ENCODE assay signal across 27 cellular contexts in genomic region chr3:160660899-160661298, GRCh38. TPM values are rescaled to one million over a fixed set of nuclear protein-coding genes. Genes with fewer than 3 reads are reported as not detected.
"Had no signal": no experiment of that assay in that cellular context is flagged by ENCODE, and none has a peak within 500 bp of the region (broad histone marks: within the 10 kb centered on the region; RNA-seq: fewer than 3 reads in every experiment).

No MANE protein-coding gene starts in this region.

- H3K4me3 Mint-ChIP-seq: naive thymus-derived CD4-positive, alpha-beta T cell had no signal

- H3K27ac ChIP-seq: coronary artery, heart left ventricle, pancreas, suprapubic skin, thyroid gland, upper lobe of left lung, uterus had no signal

- H3K9me3 ChIP-seq: pancreas, suprapubic skin, thyroid gland, upper lobe of left lung, uterus had no signal

- H3K27ac Mint-ChIP-seq: naive thymus-derived CD4-positive, alpha-beta T cell; progenitor cell of endocrine pancreas had no signal

- DNase-seq: effector CD4-positive, alpha-beta T cell; heart left ventricle; hippocampal formation; left colon; naive thymus-derived CD4-positive, alpha-beta T cell; nephron progenitor cell; occipital lobe; pancreas; right cardiac atrium; small intestine; stimulated activated CD4-positive, alpha-beta T cell treated with anti-CD3 and anti-CD28 coated beads, Interleukin-12 subunit alpha, Interleukin-12 subunit beta, amount 100 ng/mL, for 4 hours; stimulated activated CD4-positive, alpha-beta T cell treated with anti-CD3 and anti-CD28 coated beads, Interleukin-2, amount 100 ng/mL, for 48 hours; stimulated activated naive CD4-positive, alpha-beta T cell treated with Interleukin-2 at 50 U/mL for 16 hours; thyroid gland; upper lobe of left lung; uterus had no signal

- H3K4me1 ChIP-seq: heart left ventricle, pancreas, suprapubic skin, thyroid gland, upper lobe of left lung, uterus had no signal

- H3K36me3 Mint-ChIP-seq: naive thymus-derived CD4-positive, alpha-beta T cell had no signal

- H3K27me3 Mint-ChIP-seq: progenitor cell of endocrine pancreas had no signal

- H3K36me3 ChIP-seq: heart left ventricle, pancreas, suprapubic skin, thyroid gland, upper lobe of left lung, uterus had no signal

- H3K27me3 ChIP-seq: heart left ventricle, pancreas, suprapubic skin, thyroid gland, upper lobe of left lung, uterus had no signal

- H3K4me3 ChIP-seq: coronary artery, heart left ventricle, pancreas, suprapubic skin, thyroid gland, upper lobe of left lung, uterus had no signal

- ATAC-seq: esophagus mucosa; heart left ventricle; left colon; naive thymus-derived CD4-positive, alpha-beta T cell; pancreas; right cardiac atrium had no signal

- FAIRE-seq: pancreas had no signal

RNA-seq across cellular contexts. Expression of gene ARL14, which starts 16.1 kb away (rescaled TPM):
- total RNA-seq: dermis microvascular lymphatic vessel endothelial cell; fibroblast of lung; frontal cortex; glomerular endothelial cell; heart left ventricle; lung microvascular endothelial cell; mesenteric fat pad; mononuclear cell; naive thymus-derived CD4-positive, alpha-beta T cell; occipital lobe; right cardiac atrium; suprapubic skin; thyroid gland; upper lobe of left lung; uterus had no signal
- polyA plus RNA-seq: fibroblast of lung; heart left ventricle; naive thymus-derived CD4-positive, alpha-beta T cell had no signal
